Comparison of ENCODE assay signal across 14 cellular contexts in genomic region chr5:138369706-138370105, GRCh38. TPM values are rescaled to one million over a fixed set of nuclear protein-coding genes. Genes with fewer than 3 reads are reported as not detected.
A peak's percentile ranks its signal among the peaks of the same experiment; 100 is the strongest.
DNase-seq lines count a peak whose midpoint lies in the region; ATAC-seq and TF ChIP-seq lines count a peak whose summit lies in the region.
"Had no signal": no experiment of that assay in that cellular context is flagged by ENCODE, and none has a peak within 500 bp of the region (broad histone marks: within the 10 kb centered on the region; RNA-seq: fewer than 3 reads in every experiment).

No MANE protein-coding gene starts in this region.

- intact Hi-C loops in activated B cell treated with CpG ODN at 0.5 μM for 24 hours (cut with micrococcal nuclease), result loop anchor here (1.0 kb wide), 1 partner anchor 16 kb away; no protein-coding TSS in a partner anchor
- intact Hi-C loops in left lung (cut with DNase I), result no loop called here

- no peak overlapping the region for H3K4me3 Mint-ChIP-seq in activated naive CD8-positive, alpha-beta T cell
- H3K4me3 Mint-ChIP-seq in activated naive CD8-positive, alpha-beta T cell treated with anti-CD3 and anti-CD28 coated beads, Interleukin-2, amount 50 U/mL, for 24 hours, result no peak overlapping the region
- peak overlapping the region; percentile 35 for H3K4me3 Mint-ChIP-seq in activated B cell treated with CpG ODN at 0.5 μM for 24 hours
- H3K4me3 Mint-ChIP-seq: activated CD4-positive, alpha-beta memory T cell treated with anti-CD3 and anti-CD28 coated beads, Interleukin-2, amount 10 ng/mL, durations not matched to agents 7 days and 5 days had no signal

- no peak for DNase-seq in activated naive CD8-positive, alpha-beta T cell treated with anti-CD3 and anti-CD28 coated beads, Interleukin-2, amount 50 U/mL, for 24 hours
- DNase-seq in activated B cell treated with CpG ODN at 0.5 μM for 24 hours, result no peak
- no peak for DNase-seq in left lung
- DNase-seq in NCI-H345 (lab: John Stamatoyannopoulos, UW), result no peak
- no peak for DNase-seq in T-helper 9 cell
- DNase-seq: activated CD4-positive, alpha-beta memory T cell treated with anti-CD3 and anti-CD28 coated beads, Interleukin-2, amount 10 ng/mL, durations not matched to agents 7 days and 5 days; aorta; NCI-H1417; NCI-H748 treated with DMSO at 0.1 percent for 48 hours; testis had no signal

- H3K9me3 ChIP-seq in left lung (no peaks in the 10 kb centered on the region), subcutaneous abdominal adipose tissue (ENCODE audit: control insufficient read depth in 5 of 5, low read length in 5 of 5) (no peaks in the 10 kb centered on the region)
- H3K9me3 ChIP-seq: testis had no signal

- peaks cover 0 to 17% of the 10 kb centered on the region in 2 donors for H3K36me3 ChIP-seq in left lung
- peaks cover 0 to 18% (median 6%) of the 10 kb centered on the region in 5 donors for H3K36me3 ChIP-seq in subcutaneous abdominal adipose tissue (ENCODE audit: control insufficient read depth in 5 of 5, insufficient read depth in 5 of 5, low read length in 5 of 5)

- peaks cover 48% of the 10 kb centered on the region for H3K4me1 Mint-ChIP-seq in activated naive CD8-positive, alpha-beta T cell (ENCODE audit: low read depth)
- H3K4me1 Mint-ChIP-seq in activated naive CD8-positive, alpha-beta T cell treated with anti-CD3 and anti-CD28 coated beads, Interleukin-2, amount 50 U/mL, for 24 hours, result peaks cover 33% of the 10 kb centered on the region
- peaks cover 48% of the 10 kb centered on the region for H3K4me1 Mint-ChIP-seq in activated B cell treated with CpG ODN at 0.5 μM for 24 hours

- H3K27ac ChIP-seq in left lung (peak overlapping the region; percentile 41 to 94), subcutaneous abdominal adipose tissue (ENCODE audit: low read depth, low read length) (peak overlapping the region; percentile 28)
- H3K27ac ChIP-seq: testis had no signal

- peak overlapping the region; percentile 31 for H3K27ac Mint-ChIP-seq in activated naive CD8-positive, alpha-beta T cell
- H3K27ac Mint-ChIP-seq in activated naive CD8-positive, alpha-beta T cell treated with anti-CD3 and anti-CD28 coated beads, Interleukin-2, amount 50 U/mL, for 24 hours, result no peak overlapping the region
- H3K27ac Mint-ChIP-seq in activated B cell treated with CpG ODN at 0.5 μM for 24 hours, result peak overlapping the region; percentile 42
- H3K27ac Mint-ChIP-seq: activated CD4-positive, alpha-beta memory T cell treated with anti-CD3 and anti-CD28 coated beads, Interleukin-2, amount 10 ng/mL, durations not matched to agents 7 days and 5 days had no signal

- H3K4me1 ChIP-seq in left lung (peaks cover 11 to 68% of the 10 kb centered on the region in 2 donors), subcutaneous abdominal adipose tissue (ENCODE audit: control insufficient read depth in 5 of 5, insufficient read depth in 5 of 5, low read length in 5 of 5) (peaks cover 0 to 39% (median 34%) of the 10 kb centered on the region in 5 donors)

- no peaks in the 10 kb centered on the region for H3K36me3 Mint-ChIP-seq in activated naive CD8-positive, alpha-beta T cell
- H3K36me3 Mint-ChIP-seq in activated naive CD8-positive, alpha-beta T cell treated with anti-CD3 and anti-CD28 coated beads, Interleukin-2, amount 50 U/mL, for 24 hours (ENCODE audit: low read depth), result peaks cover 4% of the 10 kb centered on the region
- peaks cover 22% of the 10 kb centered on the region for H3K36me3 Mint-ChIP-seq in activated B cell treated with CpG ODN at 0.5 μM for 24 hours (ENCODE audit: low read depth)

- H3K9ac ChIP-seq in subcutaneous abdominal adipose tissue (ENCODE audit: low read length in 5 of 5), result peak overlapping the region in 1 of 5 donors; percentile 15

- no peaks in the 10 kb centered on the region for H3K27me3 Mint-ChIP-seq in activated naive CD8-positive, alpha-beta T cell
- no peaks in the 10 kb centered on the region for H3K27me3 Mint-ChIP-seq in activated naive CD8-positive, alpha-beta T cell treated with anti-CD3 and anti-CD28 coated beads, Interleukin-2, amount 50 U/mL, for 24 hours
- no peaks in the 10 kb centered on the region for H3K27me3 Mint-ChIP-seq in activated B cell treated with CpG ODN at 0.5 μM for 24 hours
- H3K27me3 Mint-ChIP-seq: activated CD4-positive, alpha-beta memory T cell treated with anti-CD3 and anti-CD28 coated beads, Interleukin-2, amount 10 ng/mL, durations not matched to agents 7 days and 5 days had no signal

- no peaks in the 10 kb centered on the region for H3K27me3 ChIP-seq in left lung
- no peaks in the 10 kb centered on the region for H3K27me3 ChIP-seq in subcutaneous abdominal adipose tissue (ENCODE audit: control insufficient read depth in 5 of 5, insufficient read depth in 4 of 5, low read length in 5 of 5)
- H3K27me3 ChIP-seq: testis had no signal

- CTCF ChIA-PET in activated B cell treated with CpG ODN at 0.5 μM for 24 hours (lab: Charles Lee), result interaction anchor here (7.6 kb wide), 1 partner anchor 16 kb away, joined by 61 read pairs; the partner anchor contains the start of gene KDM3B

- H3K4me3 ChIP-seq in left lung (peak overlapping the region in 1 of 2 donors; percentile 11), subcutaneous abdominal adipose tissue (ENCODE audit: low read depth in 1 of 5, low read length in 5 of 5) (no peak overlapping the region)
- H3K4me3 ChIP-seq: testis had no signal

- POLR2A ChIA-PET in activated B cell treated with CpG ODN at 0.5 μM for 24 hours (lab: Charles Lee), result interaction anchor here (0.5 to 5.2 kb wide), 6 partner anchors 13 to 1746 kb away, joined by 3 to 41 read pairs (median 6); partner anchors contain the start of genes CDC25C, FAM53C and KDM3B

- H3K9me3 Mint-ChIP-seq in activated naive CD8-positive, alpha-beta T cell (ENCODE audit: low read depth), result no peaks in the 10 kb centered on the region
- H3K9me3 Mint-ChIP-seq in activated naive CD8-positive, alpha-beta T cell treated with anti-CD3 and anti-CD28 coated beads, Interleukin-2, amount 50 U/mL, for 24 hours, result no peaks in the 10 kb centered on the region
- H3K9me3 Mint-ChIP-seq in activated B cell treated with CpG ODN at 0.5 μM for 24 hours, result no peaks in the 10 kb centered on the region
- H3K9me3 Mint-ChIP-seq: activated CD4-positive, alpha-beta memory T cell treated with anti-CD3 and anti-CD28 coated beads, Interleukin-2, amount 10 ng/mL, durations not matched to agents 7 days and 5 days had no signal

- no peak for TF ChIP-seq CTCF in activated B cell treated with CpG ODN at 0.5 μM for 24 hours (IDR thresholded peaks at IDR 0.05)
- no peak for TF ChIP-seq CTCF in left lung (IDR thresholded peaks at IDR 0.05)

- no peak for ATAC-seq in activated naive CD8-positive, alpha-beta T cell treated with anti-CD3 and anti-CD28 coated beads, Interleukin-2, amount 50 U/mL, for 24 hours
- ATAC-seq in activated B cell treated with CpG ODN at 0.5 μM for 24 hours (ENCODE audit: low read depth) (peak; percentile 52), left lung (peak; percentile 67), GM21723 (IDR thresholded peaks at IDR 0.05; ENCODE audit: unreplicated experiment) (no peak)
- ATAC-seq: SK-N-SH treated with all-trans-retinoic acid at 6 μM for 48 hours had no signal

RNA-seq across cellular contexts. Expression of gene KDM3B, which starts 17.2 kb away (rescaled TPM):
- total RNA-seq in activated B cell treated with CpG ODN at 0.5 μM for 24 hours (85.5 and 94.0 TPM in 2 replicates), left lung (10 to 100 TPM; 47.5 to 50.4 TPM)

RNA-seq across cellular contexts. Expression of gene FAM53C, which starts 31.6 kb away (rescaled TPM):
- total RNA-seq in activated B cell treated with CpG ODN at 0.5 μM for 24 hours (23.5 and 24.9 TPM in 2 replicates), left lung (10 to 100 TPM; 23.9 to 25.0 TPM)

RNA-seq across cellular contexts. Expression of gene CDC25C, which starts 38.1 kb away (rescaled TPM):
- total RNA-seq in activated B cell treated with CpG ODN at 0.5 μM for 24 hours (0.42 TPM in 1 of 2 replicates, not detected in the other), left lung (1 to 10 TPM in 1 of 2 donors, under 1 TPM in 1; 0.34 to 2.0 TPM)
- total RNA-seq: aorta had no signal

Comparison
In these comparisons a context has a peak if more than half of its experiments do, and no peak if none do; other contexts are left out.
1. ATAC-seq: peak in activated B cell treated with CpG ODN at 0.5 μM for 24 hours (single experiment) and left lung (single experiment); none in activated naive CD8-positive, alpha-beta T cell treated with anti-CD3 and anti-CD28 coated beads, Interleukin-2, amount 50 U/mL, for 24 hours (single experiment) and GM21723 (single experiment).